17 cellular contexts compared by ENCODE assay signal in genomic region chr18:25190468-25190867, GRCh38.
DNase-seq lines count a peak whose midpoint lies in the region; ATAC-seq and TF ChIP-seq lines count a peak whose summit lies in the region.
"Had no signal": no experiment of that assay in that cellular context is flagged by ENCODE, and none has a peak within 500 bp of the region (broad histone marks: within the 10 kb centered on the region; RNA-seq: fewer than 3 reads in every experiment).

No MANE protein-coding gene starts in this region.

- H3K4me3 Mint-ChIP-seq in activated naive CD4-positive, alpha-beta T cell treated with anti-CD3 and anti-CD28 coated beads for 36 hours: no peak overlapping the region
- H3K4me3 Mint-ChIP-seq: activated CD4-positive, alpha-beta T cell treated with anti-CD3 and anti-CD28 coated beads, Interleukin-2, amount 10 ng/mL, durations not matched to agents 24 days and 14 days; activated naive CD8-positive, alpha-beta T cell treated with anti-CD3 and anti-CD28 coated beads, Interleukin-2, amount 10 ng/mL, durations not matched to agents 7 days and 5 days; effector memory CD8-positive, alpha-beta T cell; naive B cell had no signal

- no peak for TF ChIP-seq POLR2A in erythroblast (IDR thresholded peaks at IDR 0.05; ENCODE audit: low read length)

- CTCF ChIA-PET in activated naive CD4-positive, alpha-beta T cell treated with anti-CD3 and anti-CD28 coated beads for 36 hours (lab: Charles Lee): interaction anchor here (0.7 kb wide), 1 partner anchor 778 kb away, joined by 3 read pairs; no protein-coding TSS in a partner anchor

- peak; percentile 65 for ATAC-seq in GM19351 (IDR thresholded peaks at IDR 0.05; ENCODE audit: unreplicated experiment)
- peak; percentile 53 for ATAC-seq in HG02678 (IDR thresholded peaks at IDR 0.05; ENCODE audit: unreplicated experiment)
- peak; percentile 69 for ATAC-seq in HG03521 (IDR thresholded peaks at IDR 0.05; ENCODE audit: unreplicated experiment)
- ATAC-seq: effector memory CD8-positive, alpha-beta T cell; left lung; psoas muscle had no signal

- DNase-seq in renal cortical epithelial cell (ENCODE audit: low read depth): peak; percentile 36
- no peak for DNase-seq in erythroblast (lab: John Stamatoyannopoulos, UW)
- DNase-seq in activated naive CD4-positive, alpha-beta T cell treated with Interleukin-2 at 50 U/mL for 16 hours: no peak
- DNase-seq in NCI-H1417 treated with DMSO at 0.1 percent for 48 hours (lab: John Stamatoyannopoulos, UW): no peak
- DNase-seq in activated naive CD4-positive, alpha-beta T cell treated with anti-CD3 and anti-CD28 coated beads for 36 hours: no peak
- DNase-seq: activated CD4-positive, alpha-beta T cell treated with anti-CD3 and anti-CD28 coated beads, Interleukin-2, amount 10 ng/mL, durations not matched to agents 24 days and 14 days; activated naive CD8-positive, alpha-beta T cell treated with anti-CD3 and anti-CD28 coated beads, Interleukin-2, amount 10 ng/mL, durations not matched to agents 7 days and 5 days; activated T-cell treated with anti-CD3 and anti-CD28 coated beads for 4 hours; effector memory CD8-positive, alpha-beta T cell; left lung; naive B cell; NCI-H1105; NCI-H2171; psoas muscle had no signal

- no peaks in the 10 kb centered on the region for H3K4me1 Mint-ChIP-seq in activated naive CD4-positive, alpha-beta T cell treated with anti-CD3 and anti-CD28 coated beads for 36 hours (ENCODE audit: low read depth)
- H3K4me1 Mint-ChIP-seq: activated CD4-positive, alpha-beta T cell treated with anti-CD3 and anti-CD28 coated beads, Interleukin-2, amount 10 ng/mL, durations not matched to agents 24 days and 14 days; activated naive CD8-positive, alpha-beta T cell treated with anti-CD3 and anti-CD28 coated beads, Interleukin-2, amount 10 ng/mL, durations not matched to agents 7 days and 5 days; naive B cell had no signal

- H3K27me3 Mint-ChIP-seq in activated naive CD4-positive, alpha-beta T cell treated with anti-CD3 and anti-CD28 coated beads for 36 hours (ENCODE audit: low read depth): no peaks in the 10 kb centered on the region
- H3K27me3 Mint-ChIP-seq: activated CD4-positive, alpha-beta T cell treated with anti-CD3 and anti-CD28 coated beads, Interleukin-2, amount 10 ng/mL, durations not matched to agents 24 days and 14 days; activated naive CD8-positive, alpha-beta T cell treated with anti-CD3 and anti-CD28 coated beads, Interleukin-2, amount 10 ng/mL, durations not matched to agents 7 days and 5 days; effector memory CD8-positive, alpha-beta T cell had no signal

- H3K9me3 Mint-ChIP-seq in activated naive CD4-positive, alpha-beta T cell treated with anti-CD3 and anti-CD28 coated beads for 36 hours: no peaks in the 10 kb centered on the region
- H3K9me3 Mint-ChIP-seq: activated CD4-positive, alpha-beta T cell treated with anti-CD3 and anti-CD28 coated beads, Interleukin-2, amount 10 ng/mL, durations not matched to agents 24 days and 14 days; activated naive CD8-positive, alpha-beta T cell treated with anti-CD3 and anti-CD28 coated beads, Interleukin-2, amount 10 ng/mL, durations not matched to agents 7 days and 5 days; effector memory CD8-positive, alpha-beta T cell; naive B cell had no signal

- no peaks in the 10 kb centered on the region for H3K36me3 Mint-ChIP-seq in activated naive CD4-positive, alpha-beta T cell treated with anti-CD3 and anti-CD28 coated beads for 36 hours (ENCODE audit: low read depth)
- H3K36me3 Mint-ChIP-seq: activated naive CD8-positive, alpha-beta T cell treated with anti-CD3 and anti-CD28 coated beads, Interleukin-2, amount 10 ng/mL, durations not matched to agents 7 days and 5 days; naive B cell had no signal

- intact Hi-C loops in activated naive CD4-positive, alpha-beta T cell treated with anti-CD3 and anti-CD28 coated beads for 36 hours (cut with micrococcal nuclease): no loop called here

- no peak overlapping the region for H3K27ac Mint-ChIP-seq in activated naive CD4-positive, alpha-beta T cell treated with anti-CD3 and anti-CD28 coated beads for 36 hours
- H3K27ac Mint-ChIP-seq: activated CD4-positive, alpha-beta T cell treated with anti-CD3 and anti-CD28 coated beads, Interleukin-2, amount 10 ng/mL, durations not matched to agents 24 days and 14 days; activated naive CD8-positive, alpha-beta T cell treated with anti-CD3 and anti-CD28 coated beads, Interleukin-2, amount 10 ng/mL, durations not matched to agents 7 days and 5 days; effector memory CD8-positive, alpha-beta T cell; naive B cell had no signal
